In the genomic region with DNA sequence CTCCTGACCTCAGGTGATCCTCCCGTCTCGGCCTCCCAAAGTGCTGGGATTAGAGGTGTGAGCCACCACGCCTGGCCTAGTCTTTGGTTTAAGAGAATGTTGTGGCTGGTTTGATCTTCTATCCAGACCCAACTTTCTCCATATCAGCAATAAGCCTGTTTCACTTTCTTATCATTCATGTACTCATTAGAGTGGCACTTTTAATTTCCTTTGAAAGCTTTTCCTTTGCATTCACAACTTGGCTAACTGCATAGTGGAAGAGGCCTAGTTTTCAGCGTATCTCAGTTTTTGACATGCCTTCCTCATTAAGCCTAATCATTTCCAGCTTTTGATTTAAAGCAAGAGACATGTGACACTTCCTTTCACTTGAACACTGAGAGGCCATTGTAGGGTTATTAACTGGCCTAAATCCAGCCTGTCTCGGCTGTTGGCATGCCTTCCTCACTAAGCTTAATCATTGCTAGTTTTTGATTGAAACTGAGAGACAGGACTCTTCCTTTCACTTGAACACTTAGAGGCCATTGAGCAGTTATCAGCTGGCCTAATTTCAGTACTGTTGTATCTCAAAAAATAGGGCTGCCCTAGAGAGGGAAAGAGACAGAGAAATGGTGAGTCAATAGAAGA, we compare ENCODE assay signal across 13 cellular contexts. TPM values are rescaled to one million over a fixed set of nuclear protein-coding genes. Genes with fewer than 3 reads are reported as not detected.
DNase-seq lines count a peak whose midpoint lies in the region; ATAC-seq and TF ChIP-seq lines count a peak whose summit lies in the region.
"Had no signal": no experiment of that assay in that cellular context is flagged by ENCODE, and none has a peak within 500 bp of the region (broad histone marks: within the 10 kb centered on the region; RNA-seq: fewer than 3 reads in every experiment).

No MANE protein-coding gene starts in this region.

- 50 to 63% (median 61%) methylated on average over 5 of the region's 5 CpGs for WGBS in adrenal gland, 4 donors
- 46 to 65% (median 57%) methylated on average over 5 of the region's 5 CpGs for WGBS in spleen, 5 donors
- 69 to 72% (median 71%) methylated on average over 5 of the region's 5 CpGs for whole genome bisulfite sequencing in psoas muscle, 3 donors

- intact Hi-C loops in activated CD4-positive, alpha-beta T cell treated with anti-CD3 and anti-CD28 coated beads, Interleukin-2, amount 10 ng/mL, durations not matched to agents 24 days and 14 days (cut with micrococcal nuclease): no loop called here
- intact Hi-C loops in adrenal gland (cut with DNase I): no loop called here
- intact Hi-C loops in left colon (cut with DNase I, micrococcal nuclease): no loop called here
- intact Hi-C loops in spleen (cut with DNase I; ENCODE audit: low total_unique reads): no loop called here
- intact Hi-C loops in psoas muscle (cut with DNase I): no loop called here

- POLR2A ChIA-PET in activated CD4-positive, alpha-beta T cell treated with anti-CD3 and anti-CD28 coated beads, Interleukin-2, amount 10 ng/mL, durations not matched to agents 7 days and 5 days (lab: Charles Lee): interaction anchor here (0.6 kb wide), 1 partner anchor 13 kb away, joined by 5 read pairs; no protein-coding TSS in a partner anchor

- TF ChIP-seq POLR2A in adrenal gland (IDR thresholded peaks at IDR 0.05) (no peak), spleen (IDR thresholded peaks at IDR 0.05) (no peak)

- H3K27ac Mint-ChIP-seq in activated CD4-positive, alpha-beta T cell treated with anti-CD3 and anti-CD28 coated beads, Interleukin-2, amount 10 ng/mL, durations not matched to agents 24 days and 14 days: no peak overlapping the region
- no peak overlapping the region for H3K27ac Mint-ChIP-seq in activated CD4-positive, alpha-beta T cell treated with anti-CD3 and anti-CD28 coated beads, Interleukin-2, amount 10 ng/mL, durations not matched to agents 7 days and 5 days
- H3K27ac Mint-ChIP-seq in immature natural killer cell: no peak overlapping the region

- H3K4me3 Mint-ChIP-seq in activated CD4-positive, alpha-beta T cell treated with anti-CD3 and anti-CD28 coated beads, Interleukin-2, amount 10 ng/mL, durations not matched to agents 24 days and 14 days: no peak overlapping the region
- no peak overlapping the region for H3K4me3 Mint-ChIP-seq in activated CD4-positive, alpha-beta T cell treated with anti-CD3 and anti-CD28 coated beads, Interleukin-2, amount 10 ng/mL, durations not matched to agents 7 days and 5 days
- no peak overlapping the region for H3K4me3 Mint-ChIP-seq in immature natural killer cell

- H3K36me3 Mint-ChIP-seq in activated CD4-positive, alpha-beta T cell treated with anti-CD3 and anti-CD28 coated beads, Interleukin-2, amount 10 ng/mL, durations not matched to agents 24 days and 14 days (ENCODE audit: low read depth): no peaks in the 10 kb centered on the region
- no peaks in the 10 kb centered on the region for H3K36me3 Mint-ChIP-seq in activated CD4-positive, alpha-beta T cell treated with anti-CD3 and anti-CD28 coated beads, Interleukin-2, amount 10 ng/mL, durations not matched to agents 7 days and 5 days (ENCODE audit: low read depth)
- H3K36me3 Mint-ChIP-seq in immature natural killer cell: no peaks in the 10 kb centered on the region

- H3K27me3 Mint-ChIP-seq in activated CD4-positive, alpha-beta T cell treated with anti-CD3 and anti-CD28 coated beads, Interleukin-2, amount 10 ng/mL, durations not matched to agents 24 days and 14 days: no peaks in the 10 kb centered on the region
- H3K27me3 Mint-ChIP-seq in activated CD4-positive, alpha-beta T cell treated with anti-CD3 and anti-CD28 coated beads, Interleukin-2, amount 10 ng/mL, durations not matched to agents 7 days and 5 days: no peaks in the 10 kb centered on the region
- peaks cover 0 to under 1% (median 0%) of the 10 kb centered on the region in 3 donors for H3K27me3 Mint-ChIP-seq in immature natural killer cell (ENCODE audit: low read depth in 3 of 3)

- DNase-seq in activated CD4-positive, alpha-beta T cell treated with anti-CD3 and anti-CD28 coated beads, Interleukin-2, amount 10 ng/mL, durations not matched to agents 24 days and 14 days: peak; percentile 48
- no peak for DNase-seq in activated CD4-positive, alpha-beta T cell treated with anti-CD3 and anti-CD28 coated beads, Interleukin-2, amount 10 ng/mL, durations not matched to agents 7 days and 5 days
- peak in 1 of 7 donors; percentile 31 for DNase-seq in adrenal gland
- no peak for DNase-seq in left colon
- DNase-seq in spleen: no peak
- DNase-seq in immature natural killer cell: no peak
- DNase-seq in psoas muscle: no peak
- DNase-seq in MV-4-11 (lab: John Stamatoyannopoulos, UW): no peak
- DNase-seq: activated CD4-positive, CD25-positive, alpha-beta regulatory T cell treated with anti-CD3 and anti-CD28 coated beads, Interleukin-2, amount 50 U/mL, for 72 hours; mesendoderm; NCI-H2029 had no signal

- peaks cover 4% of the 10 kb centered on the region for H3K4me1 Mint-ChIP-seq in activated CD4-positive, alpha-beta T cell treated with anti-CD3 and anti-CD28 coated beads, Interleukin-2, amount 10 ng/mL, durations not matched to agents 24 days and 14 days
- peaks cover 15% of the 10 kb centered on the region for H3K4me1 Mint-ChIP-seq in activated CD4-positive, alpha-beta T cell treated with anti-CD3 and anti-CD28 coated beads, Interleukin-2, amount 10 ng/mL, durations not matched to agents 7 days and 5 days
- no peaks in the 10 kb centered on the region for H3K4me1 Mint-ChIP-seq in immature natural killer cell

- no peaks in the 10 kb centered on the region for H3K9me3 ChIP-seq in adrenal gland (replicated peaks in 1 of 3)
- no peaks in the 10 kb centered on the region for H3K9me3 ChIP-seq in spleen
- no peaks in the 10 kb centered on the region for H3K9me3 ChIP-seq in psoas muscle
- H3K9me3 ChIP-seq: A549, esophagus muscularis mucosa had no signal

- peaks cover 10 to 15% of the 10 kb centered on the region in 2 donors for H3K4me1 ChIP-seq in adrenal gland (replicated peaks in 1 of 2)
- peaks cover 0 to 40% (median 14%) of the 10 kb centered on the region in 6 donors for H3K4me1 ChIP-seq in spleen
- H3K4me1 ChIP-seq in psoas muscle: no peaks in the 10 kb centered on the region
- H3K4me1 ChIP-seq: A549, esophagus muscularis mucosa had no signal

- TF ChIP-seq CTCF in adrenal gland (IDR thresholded peaks at IDR 0.05) (no peak), spleen (IDR thresholded peaks at IDR 0.05 in 8 of 11, conservative IDR thresholded peaks at IDR 0.05 in 3 of 11) (no peak), psoas muscle (IDR thresholded peaks at IDR 0.05) (no peak)

- ATAC-seq in left colon (peak; percentile 73), psoas muscle (no peak)
- ATAC-seq: A549 had no signal

- H3K27me3 ChIP-seq in adrenal gland: no peaks in the 10 kb centered on the region
- no peaks in the 10 kb centered on the region for H3K27me3 ChIP-seq in spleen (replicated peaks in 1 of 7)
- no peaks in the 10 kb centered on the region for H3K27me3 ChIP-seq in psoas muscle (ENCODE audit: insufficient read depth in 3 of 3, low read length in 2 of 3)
- H3K27me3 ChIP-seq: esophagus muscularis mucosa had no signal

- no peaks in the 10 kb centered on the region for H3K9me3 Mint-ChIP-seq in activated CD4-positive, alpha-beta T cell treated with anti-CD3 and anti-CD28 coated beads, Interleukin-2, amount 10 ng/mL, durations not matched to agents 24 days and 14 days
- no peaks in the 10 kb centered on the region for H3K9me3 Mint-ChIP-seq in activated CD4-positive, alpha-beta T cell treated with anti-CD3 and anti-CD28 coated beads, Interleukin-2, amount 10 ng/mL, durations not matched to agents 7 days and 5 days
- H3K9me3 Mint-ChIP-seq in immature natural killer cell: no peaks in the 10 kb centered on the region

- no peak overlapping the region for H3K4me3 ChIP-seq in adrenal gland
- no peak overlapping the region for H3K4me3 ChIP-seq in spleen
- H3K4me3 ChIP-seq in psoas muscle: no peak overlapping the region
- H3K4me3 ChIP-seq: A549, esophagus muscularis mucosa had no signal

- peak overlapping the region in 4 of 5 donors; percentile 60 to 79 (median 68) for H3K27ac ChIP-seq in adrenal gland
- H3K27ac ChIP-seq in spleen: peak overlapping the region; percentile 29 to 76 (median 64)
- H3K27ac ChIP-seq in psoas muscle: no peak overlapping the region
- H3K27ac ChIP-seq: A549 had no signal

- H3K36me3 ChIP-seq in adrenal gland (replicated peaks in 1 of 2) (no peaks in the 10 kb centered on the region), spleen (no peaks in the 10 kb centered on the region), psoas muscle (ENCODE audit: insufficient read depth in 1 of 2, low read depth in 1 of 2) (no peaks in the 10 kb centered on the region)
- H3K36me3 ChIP-seq: esophagus muscularis mucosa had no signal

- CTCF ChIA-PET in activated CD4-positive, alpha-beta T cell treated with anti-CD3 and anti-CD28 coated beads, Interleukin-2, amount 10 ng/mL, durations not matched to agents 7 days and 5 days (lab: Charles Lee): interaction anchor here (1.0 to 3.5 kb wide), 3 partner anchors 10 to 34 kb away, joined by 3 to 14 read pairs (median 3); no protein-coding TSS in a partner anchor

RNA-seq across cellular contexts. Expression of a gene that starts 13.1 kb away (rescaled TPM):
- total RNA-seq in activated CD4-positive, alpha-beta T cell treated with anti-CD3 and anti-CD28 coated beads, Interleukin-2, amount 10 ng/mL, durations not matched to agents 24 days and 14 days: 2,129 and 2,132 TPM in 2 replicates
- 1,000 to 10,000 TPM; 1,621 to 1,780 TPM for total RNA-seq in activated CD4-positive, alpha-beta T cell treated with anti-CD3 and anti-CD28 coated beads, Interleukin-2, amount 10 ng/mL, durations not matched to agents 7 days and 5 days
- total RNA-seq in adrenal gland (1,000 to 10,000 TPM; 1,374 to 2,518 (median 1,954) TPM), left colon (1,000 to 10,000 TPM; 1,637 to 1,665 TPM), spleen (1,000 to 10,000 TPM; 1,607 to 2,098 (median 1,685) TPM), psoas muscle (100 to 1,000 TPM; 266 to 539 (median 329) TPM)
- polyA plus RNA-seq in adrenal gland (1,000 to 10,000 TPM; 1,433 to 2,713 (median 2,271) TPM), spleen (1,000 to 10,000 TPM; 4,418 to 6,240 (median 4,821) TPM), immature natural killer cell (1,000 to 10,000 TPM; 1,935 to 2,618 (median 1,953) TPM), psoas muscle (1,000 to 10,000 TPM in 1 of 3 donors, 100 to 1,000 TPM in 2; 470 to 1,471 (median 727) TPM)

RNA-seq across cellular contexts. Expression of a gene that starts 17.2 kb away (rescaled TPM):
- total RNA-seq in activated CD4-positive, alpha-beta T cell treated with anti-CD3 and anti-CD28 coated beads, Interleukin-2, amount 10 ng/mL, durations not matched to agents 24 days and 14 days: not detected in 2 replicates
- total RNA-seq in activated CD4-positive, alpha-beta T cell treated with anti-CD3 and anti-CD28 coated beads, Interleukin-2, amount 10 ng/mL, durations not matched to agents 7 days and 5 days: under 1 TPM; 0.42 to 0.77 TPM
- 10 to 100 TPM in 7 of 8 donors, 1 to 10 TPM in 1; 9.3 to 80.0 (median 35.8) TPM for total RNA-seq in adrenal gland
- 10 to 100 TPM in 2 of 3 donors, 1 to 10 TPM in 1; 8.5 to 26.4 (median 18.6) TPM for polyA plus RNA-seq in adrenal gland
- 1 to 10 TPM; 1.3 to 4.4 TPM for total RNA-seq in left colon
- total RNA-seq in spleen: 10 to 100 TPM in 4 of 7 donors, 1 to 10 TPM in 3; 8.0 to 32.3 (median 16.1) TPM
- polyA plus RNA-seq in spleen: 10 to 100 TPM in 2 of 3 donors, 1 to 10 TPM in 1; 9.5 to 35.1 (median 10.5) TPM
- 10 to 100 TPM; 24.5 to 49.5 (median 27.0) TPM for polyA plus RNA-seq in immature natural killer cell
- 10 to 100 TPM; 15.3 to 20.4 (median 16.0) TPM for total RNA-seq in psoas muscle
- polyA plus RNA-seq in psoas muscle: 10 to 100 TPM; 28.5 to 39.9 (median 37.1) TPM
